Comparison of ENCODE assay signal across 16 cellular contexts in genomic region chr15:26191216-26191615, GRCh38.
"Had no signal": no experiment of that assay in that cellular context is flagged by ENCODE, and none has a peak within 500 bp of the region (broad histone marks: within the 10 kb centered on the region; RNA-seq: fewer than 3 reads in every experiment).

No MANE protein-coding gene starts in this region.

- H3K27ac ChIP-seq: coronary artery, gastrocnemius medialis, neutrophil, psoas muscle had no signal

- H3K9me3 ChIP-seq: gastrocnemius medialis, neutrophil, psoas muscle had no signal

- DNase-seq: effector CD4-positive, alpha-beta T cell; endodermal cell; erythroblast; gastrocnemius medialis; immature natural killer cell; left colon; mammary epithelial cell; naive thymus-derived CD4-positive, alpha-beta T cell; nephron progenitor cell; psoas muscle; small intestine; stimulated activated CD4-positive, alpha-beta T cell treated with anti-CD3 and anti-CD28 coated beads, Interleukin-12 subunit alpha, Interleukin-12 subunit beta, amount 100 ng/mL, for 4 hours; stimulated activated CD4-positive, alpha-beta T cell treated with anti-CD3 and anti-CD28 coated beads, Interleukin-2, amount 100 ng/mL, for 48 hours; stimulated activated naive CD4-positive, alpha-beta T cell treated with Interleukin-2 at 50 U/mL for 16 hours had no signal

- H3K4me1 ChIP-seq: gastrocnemius medialis, psoas muscle had no signal

- H3K4me3 ChIP-seq: coronary artery, gastrocnemius medialis, psoas muscle had no signal

- H3K27me3 ChIP-seq: gastrocnemius medialis, neutrophil had no signal

- ATAC-seq: gastrocnemius medialis; left colon; naive thymus-derived CD4-positive, alpha-beta T cell; psoas muscle had no signal

- H3K36me3 ChIP-seq: gastrocnemius medialis, neutrophil had no signal
